In the genomic region with DNA sequence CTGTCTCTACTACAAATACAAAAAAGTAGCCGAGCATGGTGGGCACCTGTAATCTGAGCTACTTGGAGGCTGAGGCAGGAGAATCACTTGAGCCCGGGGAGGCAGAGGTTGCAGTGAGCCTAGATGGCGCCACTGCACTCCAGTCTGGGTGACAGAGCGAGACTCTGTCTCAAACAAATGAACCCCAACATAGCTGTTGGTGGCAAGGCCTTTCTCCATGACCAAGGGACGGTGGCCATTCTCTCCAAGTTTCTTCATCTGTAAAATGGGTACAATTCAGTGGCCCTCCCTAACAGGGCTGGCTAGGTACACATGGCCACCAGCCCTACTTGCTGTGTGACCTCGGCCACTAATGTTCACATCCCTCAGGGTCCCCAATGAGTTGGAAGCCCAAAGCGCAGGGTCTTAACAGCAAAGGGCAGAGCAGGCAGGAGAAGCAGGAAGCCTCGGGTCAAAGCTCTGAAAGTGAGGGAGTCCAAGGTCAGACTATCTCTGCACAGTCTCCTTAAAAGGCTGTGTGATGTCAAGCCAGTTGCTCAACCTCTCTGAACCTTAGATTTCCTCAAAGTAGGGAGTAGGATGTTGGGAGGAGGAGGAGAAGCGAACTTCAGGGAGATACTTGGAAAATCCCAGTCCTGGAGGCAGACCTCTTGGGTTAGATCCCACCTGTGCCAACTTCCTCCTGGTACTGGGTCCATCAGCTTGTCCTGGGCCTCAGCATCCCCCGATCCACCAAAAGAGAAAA, we compare ENCODE assay signal across 7 cellular contexts. TPM values are rescaled to one million over a fixed set of nuclear protein-coding genes. Genes with fewer than 3 reads are reported as not detected.
DNase-seq lines count a peak whose midpoint lies in the region; FAIRE-seq and TF ChIP-seq lines count a peak whose summit lies in the region.
"Had no signal": no experiment of that assay in that cellular context is flagged by ENCODE, and none has a peak within 500 bp of the region (broad histone marks: within the 10 kb centered on the region; RNA-seq: fewer than 3 reads in every experiment).

No MANE protein-coding gene starts in this region.

- H3K4me3 ChIP-seq in BJ (ENCODE audit: low read depth, low read length) (peak overlapping the region; percentile 87), SJSA1 (peak overlapping the region; percentile 82), endothelial cell of umbilical vein (replicated peaks in 1 of 3; ENCODE audit: insufficient read depth in 1 of 3, low read depth in 1 of 3, low read length in 3 of 3) (peak overlapping the region in 2 of 3 experiments; percentile 72 to 92), spleen (peak overlapping the region; percentile 32 to 94 (median 76))

- TF ChIP-seq POLR2A in endothelial cell of umbilical vein (IDR thresholded peaks at IDR 0.05; ENCODE audit: low read depth, low read length) (no peak), spleen (IDR thresholded peaks at IDR 0.05) (no peak)

- H2AFZ ChIP-seq in endothelial cell of umbilical vein (ENCODE audit: low read depth, low read length): no peak overlapping the region

- peaks cover 5% of the 10 kb centered on the region for H4K20me1 ChIP-seq in endothelial cell of umbilical vein (replicated peaks; ENCODE audit: control insufficient read depth, extremely low read depth, insufficient read depth, low read length)

- no peaks in the 10 kb centered on the region for H3K9me1 ChIP-seq in endothelial cell of umbilical vein (replicated peaks; ENCODE audit: control insufficient read depth, extremely low read depth, insufficient read depth, low read length)

- WGBS in spleen, 5 donors: 58 to 63% (median 60%) methylated on average over 10 of the region's 10 CpGs

- DNase-seq in BJ (ENCODE audit: low read depth) (no peak), SJSA1 (ENCODE audit: low read depth in 1 of 2, low spot score in 2 of 2) (no peak), endothelial cell of umbilical vein (ENCODE audit: low read depth, low spot score) (peak; percentile 14), spleen (peak; percentile 81), amniotic stem cell (lab: John Stamatoyannopoulos, UW) (no peak)
- DNase-seq in NK-92 treated with Interleukin-12 subunit alpha and Interleukin-12 subunit beta, amount 100 ng/mL, for 24 hours (lab: John Stamatoyannopoulos, UW): no peak

- FAIRE-seq in endothelial cell of umbilical vein (lab: Jason Lieb, UNC): peak; percentile 33

- peak overlapping the region; percentile 81 for H3K4me2 ChIP-seq in endothelial cell of umbilical vein (ENCODE audit: insufficient read depth, low read length)

- H3K27me3 ChIP-seq in BJ (ENCODE audit: control insufficient read depth, insufficient read depth, low read length): no peaks in the 10 kb centered on the region
- H3K27me3 ChIP-seq in SJSA1 (replicated peaks): no peaks in the 10 kb centered on the region
- no peaks in the 10 kb centered on the region for H3K27me3 ChIP-seq in endothelial cell of umbilical vein (ENCODE audit: control insufficient read depth in 2 of 2, insufficient read depth in 2 of 2, low read length in 2 of 2)
- no peaks in the 10 kb centered on the region for H3K27me3 ChIP-seq in spleen (replicated peaks in 1 of 7)

- TF ChIP-seq CTCF in BJ (IDR thresholded peaks at IDR 0.05; ENCODE audit: insufficient read depth, low read depth, low read length) (peak; percentile 42), endothelial cell of umbilical vein (IDR thresholded peaks at IDR 0.05; ENCODE audit: extremely low read depth in 1 of 2, insufficient read depth in 1 of 2, low read depth in 1 of 2, low read length in 2 of 2) (peak in 1 of 2 donors; percentile 25), spleen (IDR thresholded peaks at IDR 0.05 in 8 of 11, conservative IDR thresholded peaks at IDR 0.05 in 3 of 11) (peak in 9 of 11 experiments; percentile 8 to 39 (median 22))

- H3K9ac ChIP-seq in endothelial cell of umbilical vein (replicated peaks; ENCODE audit: extremely low read depth, insufficient read depth, low read length): peak overlapping the region; percentile 95

- no TSS peak for BruUV-seq in endothelial cell of umbilical vein (replicated peaks; lab: Mats Ljungman, UMichigan)

- peaks cover 17% of the 10 kb centered on the region for H3K36me3 ChIP-seq in BJ (ENCODE audit: control insufficient read depth, insufficient read depth, low read length)
- H3K36me3 ChIP-seq in SJSA1: peaks cover 22% of the 10 kb centered on the region
- H3K36me3 ChIP-seq in endothelial cell of umbilical vein (ENCODE audit: control insufficient read depth in 2 of 2, extremely low read depth in 1 of 2, insufficient read depth in 2 of 2, low read length in 2 of 2): peaks cover 0 to 2% of the 10 kb centered on the region in 2 experiments
- peaks cover 0 to 54% (median 15%) of the 10 kb centered on the region in 6 donors for H3K36me3 ChIP-seq in spleen

- intact Hi-C loops in endothelial cell of umbilical vein (cut with micrococcal nuclease) (loop anchor here (1.0 to 5.0 kb wide), 4 partner anchors 45 to 138 kb away; a partner anchor contains a TSS), spleen (cut with DNase I; ENCODE audit: low total_unique reads) (loop anchor here (2.0 kb wide), 2 partner anchors 50 to 132 kb away; no protein-coding TSS in a partner anchor)

- no peak overlapping the region for H3K27ac ChIP-seq in SJSA1
- H3K27ac ChIP-seq in endothelial cell of umbilical vein (ENCODE audit: insufficient read depth, low read depth, low read length): no peak overlapping the region
- peak overlapping the region; percentile 98 to 100 (median 100) for H3K27ac ChIP-seq in spleen

- dilution Hi-C loops in endothelial cell of umbilical vein (cut with MboI; ENCODE audit: extremely low pct_ligation_motif_present, low sequenced_read_pairs): no loop called here

- H3K9me3 ChIP-seq in SJSA1 (replicated peaks): peaks cover 4% of the 10 kb centered on the region; the same call in 1 of the 2 replicates
- no peaks in the 10 kb centered on the region for H3K9me3 ChIP-seq in endothelial cell of umbilical vein (replicated peaks; ENCODE audit: control insufficient read depth, insufficient read depth, low read length)
- H3K9me3 ChIP-seq in spleen: no peaks in the 10 kb centered on the region

- CTCF ChIA-PET in BJ (lab: Yijun Ruan, JAX): interaction anchor here (0.7 to 11.5 kb wide), 31 partner anchors 9 to 217 kb away, joined by 3 to 252 read pairs (median 5); a partner anchor contains a TSS
- CTCF ChIA-PET in endothelial cell of umbilical vein (lab: Charles Lee): interaction anchor here (0.7 to 6.2 kb wide), 20 partner anchors 9 to 248 kb away, joined by 3 to 401 read pairs (median 9); a partner anchor contains a TSS

- H3K4me1 ChIP-seq in SJSA1 (replicated peaks) (peaks cover 40% of the 10 kb centered on the region), endothelial cell of umbilical vein (ENCODE audit: control insufficient read depth, extremely low read depth, insufficient read depth, low read length) (peaks cover 32% of the 10 kb centered on the region), spleen (peaks cover 47 to 76% (median 69%) of the 10 kb centered on the region in 6 donors)

- POLR2A ChIA-PET in BJ (lab: Charles Lee): interaction anchor here (1.0 to 2.4 kb wide), 3 partner anchors 14 to 50 kb away, joined by 3 to 11 read pairs (median 9); a partner anchor contains a TSS
- POLR2A ChIA-PET in endothelial cell of umbilical vein (lab: Charles Lee): interaction anchor here (0.6 to 5.0 kb wide), 12 partner anchors 8 to 138 kb away, joined by 3 to 113 read pairs (median 30); a partner anchor contains a TSS

- H3K79me2 ChIP-seq in endothelial cell of umbilical vein (ENCODE audit: control insufficient read depth, insufficient read depth, low read length): peaks cover 31% of the 10 kb centered on the region

RNA-seq across cellular contexts. Expression of a gene that starts 2.7 kb away (rescaled TPM):
- polyA plus RNA-seq in BJ (2011; rRNA removed) (92.0 and 124 TPM in 2 replicates), endothelial cell of umbilical vein (91.4 and 134 TPM in 2 replicates), spleen (10 to 100 TPM; 47.5 to 86.5 (median 75.6) TPM)
- polyA minus RNA-seq in BJ (2011; rRNA and poly(A)+ RNA removed): 29.6 and 35.4 TPM in 2 replicates
- 17.2 and 69.6 TPM in 2 replicates for total RNA-seq in SJSA1 (2014; rRNA removed; shearing (Covaris generic))
- total RNA-seq in endothelial cell of umbilical vein (130 and 137 TPM in 2 replicates), spleen (100 to 1,000 TPM; 119 to 232 (median 159) TPM)
- 58.3 and 136 TPM in 2 replicates for polyA plus RNA-seq in endothelial cell of umbilical vein (2011; cell fraction: cytosol; rRNA removed)
- polyA plus RNA-seq in endothelial cell of umbilical vein (2011; cell fraction: nucleus; rRNA removed): 50.7 and 62.6 TPM in 2 replicates
- 30.6 and 63.7 TPM in 2 replicates for polyA plus RNA-seq in endothelial cell of umbilical vein (2012)
- polyA minus RNA-seq in endothelial cell of umbilical vein: 77.5 and 83.7 TPM in 2 replicates
- polyA minus RNA-seq in endothelial cell of umbilical vein (2011; cell fraction: cytosol; rRNA and poly(A)+ RNA removed): 217 TPM
- polyA minus RNA-seq in endothelial cell of umbilical vein (2011; cell fraction: nucleus; rRNA and poly(A)+ RNA removed): 49.7 and 109 TPM in 2 replicates

RNA-seq across cellular contexts. Expression of a gene that starts 4.4 kb away (rescaled TPM):
- polyA plus RNA-seq in BJ (2011; rRNA removed): 0.82 and 1.5 TPM in 2 replicates
- 1.5 and 2.4 TPM in 2 replicates for polyA minus RNA-seq in BJ (2011; rRNA and poly(A)+ RNA removed)
- total RNA-seq in SJSA1 (2014; rRNA removed; shearing (Covaris generic)): 0.13 and 0.22 TPM in 2 replicates
- 2.2 and 3.0 TPM in 2 replicates for total RNA-seq in endothelial cell of umbilical vein
- polyA plus RNA-seq in endothelial cell of umbilical vein: 1.5 and 2.1 TPM in 2 replicates
- polyA plus RNA-seq in endothelial cell of umbilical vein (2011; cell fraction: cytosol; rRNA removed): 0.31 and 0.68 TPM in 2 replicates
- 5.8 and 9.5 TPM in 2 replicates for polyA plus RNA-seq in endothelial cell of umbilical vein (2011; cell fraction: nucleus; rRNA removed)
- polyA plus RNA-seq in endothelial cell of umbilical vein (2012): 0.27 and 0.31 TPM in 2 replicates
- 2.5 and 3.3 TPM in 2 replicates for polyA minus RNA-seq in endothelial cell of umbilical vein
- polyA minus RNA-seq in endothelial cell of umbilical vein (2011; cell fraction: cytosol; rRNA and poly(A)+ RNA removed): 0.20 TPM
- 4.6 and 5.6 TPM in 2 replicates for polyA minus RNA-seq in endothelial cell of umbilical vein (2011; cell fraction: nucleus; rRNA and poly(A)+ RNA removed)
- total RNA-seq in spleen: 10 to 100 TPM in 3 of 7 donors, 1 to 10 TPM in 4; 4.7 to 17.1 (median 8.6) TPM
- polyA plus RNA-seq in spleen: 10 to 100 TPM in 1 of 3 donors, 1 to 10 TPM in 2; 1.4 to 15.6 (median 7.8) TPM

RNA-seq across cellular contexts. Expression of a gene that starts 44.2 kb away (rescaled TPM):
- 94.7 and 99.8 TPM in 2 replicates for polyA plus RNA-seq in BJ (2011; rRNA removed)
- 20.3 and 29.5 TPM in 2 replicates for polyA minus RNA-seq in BJ (2011; rRNA and poly(A)+ RNA removed)
- total RNA-seq in SJSA1 (2014; rRNA removed; shearing (Covaris generic)): 395 and 478 TPM in 2 replicates
- 103 and 118 TPM in 2 replicates for total RNA-seq in endothelial cell of umbilical vein
- 105 and 119 TPM in 2 replicates for polyA plus RNA-seq in endothelial cell of umbilical vein
- 78.6 and 101 TPM in 2 replicates for polyA plus RNA-seq in endothelial cell of umbilical vein (2011; cell fraction: cytosol; rRNA removed)
- polyA plus RNA-seq in endothelial cell of umbilical vein (2011; cell fraction: nucleus; rRNA removed): 33.1 and 38.8 TPM in 2 replicates
- 75.9 and 93.7 TPM in 2 replicates for polyA plus RNA-seq in endothelial cell of umbilical vein (2012)
- 32.9 and 37.8 TPM in 2 replicates for polyA minus RNA-seq in endothelial cell of umbilical vein
- polyA minus RNA-seq in endothelial cell of umbilical vein (2011; cell fraction: cytosol; rRNA and poly(A)+ RNA removed): 84.7 TPM
- polyA minus RNA-seq in endothelial cell of umbilical vein (2011; cell fraction: nucleus; rRNA and poly(A)+ RNA removed): 5.8 and 7.3 TPM in 2 replicates
- 10 to 100 TPM; 55.8 to 86.5 (median 65.1) TPM for total RNA-seq in spleen
- polyA plus RNA-seq in spleen: 100 to 1,000 TPM in 2 of 3 donors, 10 to 100 TPM in 1; 91.6 to 192 (median 151) TPM

RNA-seq across cellular contexts. Expression of a gene that starts 52.5 kb away (rescaled TPM):
- polyA plus RNA-seq in BJ (2011; rRNA removed) (0.06 and 0.12 TPM in 2 replicates), endothelial cell of umbilical vein (0.13 and 0.29 TPM in 2 replicates), spleen (1 to 10 TPM in 1 of 3 donors, under 1 TPM in 2; 0.07 to 1.2 (median 0.61) TPM)
- polyA minus RNA-seq in BJ (2011; rRNA and poly(A)+ RNA removed): not detected in 2 replicates
- total RNA-seq in SJSA1 (2014; rRNA removed; shearing (Covaris generic)): not detected in 2 replicates
- total RNA-seq in endothelial cell of umbilical vein (0.76 and 0.97 TPM in 2 replicates), spleen (1 to 10 TPM in 6 of 7 donors, under 1 TPM in 1; 0.60 to 7.6 (median 3.3) TPM)
- polyA plus RNA-seq in endothelial cell of umbilical vein (2011; cell fraction: cytosol; rRNA removed): 0.06 and 0.07 TPM in 2 replicates
- polyA plus RNA-seq in endothelial cell of umbilical vein (2011; cell fraction: nucleus; rRNA removed): 2.3 and 3.8 TPM in 2 replicates
- 0.30 TPM in 1 of 2 replicates, not detected in the other for polyA plus RNA-seq in endothelial cell of umbilical vein (2012)
- polyA minus RNA-seq in endothelial cell of umbilical vein: 0.06 and 0.19 TPM in 2 replicates
- polyA minus RNA-seq in endothelial cell of umbilical vein (2011; cell fraction: cytosol; rRNA and poly(A)+ RNA removed): not detected
- polyA minus RNA-seq in endothelial cell of umbilical vein (2011; cell fraction: nucleus; rRNA and poly(A)+ RNA removed): 0.77 and 1.8 TPM in 2 replicates
- total RNA-seq: subcutaneous adipose tissue had no signal

Comparison
In these comparisons a context has a peak if more than half of its experiments do, and no peak if none do; other contexts are left out.
1. DNase-seq: peak in endothelial cell of umbilical vein (single experiment) and spleen (single experiment); none in BJ (single experiment), SJSA1 (0 of 2), amniotic stem cell (single experiment) and NK-92 treated with Interleukin-12 subunit alpha and Interleukin-12 subunit beta, amount 100 ng/mL, for 24 hours (single experiment).
2. H3K27ac ChIP-seq: peak in spleen (8 of 8); none in SJSA1 (single experiment) and endothelial cell of umbilical vein (single experiment).
3. Peak in every context shown above with its lines, with median percentiles within 50 percentile points of each other: H3K4me3 ChIP-seq.